ENCODE assay signal across 11 cellular contexts in the genomic region with DNA sequence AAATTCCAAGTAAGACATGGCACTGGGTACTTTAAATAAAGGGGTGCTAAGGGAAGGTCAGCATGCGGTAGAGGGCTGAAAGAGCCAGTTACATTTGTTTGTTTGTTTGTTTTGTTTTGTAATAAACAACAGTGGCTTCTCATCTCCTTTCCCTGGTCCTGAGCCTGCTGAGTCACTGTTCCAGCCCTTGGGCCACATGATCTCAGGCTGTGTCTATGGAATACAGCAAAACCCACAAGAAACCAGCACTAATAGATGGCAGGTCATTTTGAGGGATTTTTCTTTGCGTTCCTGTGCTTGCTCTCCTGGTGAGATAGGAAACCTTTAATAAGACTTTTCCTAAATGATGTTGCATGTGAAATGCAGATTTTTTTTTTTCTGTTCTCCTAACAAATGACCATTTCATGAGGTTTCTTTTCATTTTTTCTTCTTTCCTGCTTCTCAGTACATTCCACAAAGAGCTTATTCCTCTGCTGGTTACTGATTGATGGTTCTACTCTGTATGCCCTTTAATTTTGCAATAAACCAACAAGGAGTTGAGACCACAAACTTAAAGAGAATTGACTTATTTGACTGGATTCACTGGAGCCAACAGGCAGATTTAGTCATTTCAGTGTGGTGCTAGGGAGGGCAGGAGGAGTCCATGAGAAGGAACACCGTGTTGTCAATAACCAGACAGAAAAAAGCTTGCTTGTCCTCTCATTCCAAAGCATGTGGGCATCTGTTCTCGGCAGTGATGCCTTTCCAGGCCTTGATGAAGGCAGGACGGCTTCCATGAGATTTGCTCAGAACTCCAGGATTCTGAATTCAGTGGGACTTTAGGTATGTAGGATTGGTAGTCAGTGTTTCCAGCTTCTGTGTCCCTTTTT.
A peak's percentile ranks its signal among the peaks of the same experiment; 100 is the strongest.
DNase-seq lines count a peak whose midpoint lies in the region; ATAC-seq and TF ChIP-seq lines count a peak whose summit lies in the region.
"Had no signal": no experiment of that assay in that cellular context is flagged by ENCODE, and none has a peak within 500 bp of the region (broad histone marks: within the 10 kb centered on the region; RNA-seq: fewer than 3 reads in every experiment).

No MANE protein-coding gene starts in this region.

- H3K4me2 ChIP-seq in BLaER1 treated with 17β-estradiol and CSF1 and Interleukin-3, amounts not matched to agents 10 nM and 100 nM, result peak overlapping the region; percentile 84 to 95 (median 89)

- H3K4me3 ChIP-seq in BLaER1 treated with 17β-estradiol and CSF1 and Interleukin-3, amounts not matched to agents 10 nM and 100 nM, result peak overlapping the region; percentile 18 to 66 (median 56); a peak in 16 of 20 replicates
- H3K4me3 ChIP-seq in endodermal cell (ENCODE audit: low read length), result no peak overlapping the region
- H3K4me3 ChIP-seq in aorta (ENCODE audit: low read length in 2 of 2), result no peak overlapping the region
- no peak overlapping the region for H3K4me3 ChIP-seq in ascending aorta

- 89 to 100% methylated on average over 3 to 5 of the region's 5 CpGs for WGBS in endodermal cell (ENCODE audit: insufficient coverage in 1 of 2, insufficient read length in 1 of 2), 2 experiments
- WGBS in aorta, 2 donors, result 92 to 95% methylated on average over 5 of the region's 5 CpGs

- H3K36me3 Mint-ChIP-seq in IgD-negative memory B cell (no peaks in the 10 kb centered on the region), MCF 10A (ENCODE audit: insufficient read depth, unreplicated experiment) (no peaks in the 10 kb centered on the region), naive B cell (no peaks in the 10 kb centered on the region), endodermal cell (ENCODE audit: low read depth) (no peaks in the 10 kb centered on the region)

- H3K9me3 ChIP-seq in BLaER1 treated with 17β-estradiol and CSF1 and Interleukin-3, amounts not matched to agents 10 nM and 100 nM (replicated peaks in 1 of 11), result peaks cover 0 to 3% (median 0%) of the 10 kb centered on the region in 11 experiments; a peak in 1 of 22 replicates
- H3K9me3 ChIP-seq in endodermal cell (ENCODE audit: control insufficient read depth, low read length) (no peaks in the 10 kb centered on the region), aorta (ENCODE audit: control insufficient read depth, low read length) (no peaks in the 10 kb centered on the region), ascending aorta (no peaks in the 10 kb centered on the region)

- peak overlapping the region; percentile 74 to 100 (median 99); a peak in 21 of 22 replicates for H3K27ac ChIP-seq in BLaER1 treated with 17β-estradiol and CSF1 and Interleukin-3, amounts not matched to agents 10 nM and 100 nM
- H3K27ac ChIP-seq in endodermal cell (ENCODE audit: low read depth, low read length) (no peak overlapping the region), aorta (ENCODE audit: low read depth in 1 of 2, low read length in 2 of 2) (no peak overlapping the region), ascending aorta (no peak overlapping the region)

- CTCF ChIA-PET in MCF 10A (lab: Yijun Ruan, JAX), result interaction anchor here (0.7 kb wide), 1 partner anchor 24 kb away, joined by 3 read pairs; no protein-coding TSS in a partner anchor

- no peaks in the 10 kb centered on the region for H4K20me1 ChIP-seq in BLaER1 treated with 17β-estradiol and CSF1 and Interleukin-3, amounts not matched to agents 10 nM and 100 nM

- intact Hi-C loops in MCF 10A (cut with micrococcal nuclease), result no loop called here
- intact Hi-C loops in aorta (cut with DNase I), result no loop called here
- intact Hi-C loops in ascending aorta (cut with DNase I), result no loop called here

- ATAC-seq in naive B cell (ENCODE audit: low read depth in 2 of 2), result no peak
- no peak for ATAC-seq in aorta (ENCODE audit: low FRiP score)
- no peak for ATAC-seq in GM21737 (IDR thresholded peaks at IDR 0.05; ENCODE audit: unreplicated experiment)

- H3K4me1 Mint-ChIP-seq in IgD-negative memory B cell, result peaks cover 82 to 89% (median 86%) of the 10 kb centered on the region in 3 donors
- H3K4me1 Mint-ChIP-seq in MCF 10A (ENCODE audit: insufficient read depth, unreplicated experiment), result peaks cover 10% of the 10 kb centered on the region
- H3K4me1 Mint-ChIP-seq in naive B cell, result peaks cover 88 to 98% (median 97%) of the 10 kb centered on the region in 3 donors
- peaks cover 27% of the 10 kb centered on the region for H3K4me1 Mint-ChIP-seq in endodermal cell

- H3K9me3 Mint-ChIP-seq in IgD-negative memory B cell (no peaks in the 10 kb centered on the region), MCF 10A (ENCODE audit: unreplicated experiment) (no peaks in the 10 kb centered on the region), naive B cell (no peaks in the 10 kb centered on the region), endodermal cell (no peaks in the 10 kb centered on the region)

- H3K36me3 ChIP-seq in BLaER1 treated with 17β-estradiol and CSF1 and Interleukin-3, amounts not matched to agents 10 nM and 100 nM, result no peaks in the 10 kb centered on the region
- H3K36me3 ChIP-seq in endodermal cell (ENCODE audit: control insufficient read depth, insufficient read depth, low read length), result no peaks in the 10 kb centered on the region
- no peaks in the 10 kb centered on the region for H3K36me3 ChIP-seq in aorta (ENCODE audit: control insufficient read depth in 1 of 2, insufficient read depth in 2 of 2, low read length in 1 of 2)
- no peaks in the 10 kb centered on the region for H3K36me3 ChIP-seq in ascending aorta

- TF ChIP-seq CTCF in MCF 10A (IDR thresholded peaks at IDR 0.05; ENCODE audit: unreplicated experiment) (no peak), endodermal cell (conservative IDR thresholded peaks at IDR 0.05) (no peak), ascending aorta (IDR thresholded peaks at IDR 0.05) (no peak)

- H3K9ac ChIP-seq in BLaER1 treated with 17β-estradiol and CSF1 and Interleukin-3, amounts not matched to agents 10 nM and 100 nM, result peak overlapping the region; percentile 71 to 94 (median 89)
- no peak overlapping the region for H3K9ac ChIP-seq in endodermal cell (ENCODE audit: extremely low read depth, low read length, poor library complexity, severe bottlenecking)

- POLR2A ChIA-PET in MCF 10A (lab: Yijun Ruan, JAX), result interaction anchor here (1.3 kb wide), 1 partner anchor 23 kb away, joined by 6 read pairs; no protein-coding TSS in a partner anchor

- no peaks in the 10 kb centered on the region for H3K27me3 ChIP-seq in BLaER1 treated with 17β-estradiol and CSF1 and Interleukin-3, amounts not matched to agents 10 nM and 100 nM
- H3K27me3 ChIP-seq in endodermal cell (ENCODE audit: control insufficient read depth, insufficient read depth, low read length, poor library complexity, severe bottlenecking) (no peaks in the 10 kb centered on the region), aorta (ENCODE audit: control insufficient read depth in 1 of 2, insufficient read depth in 2 of 2, low read length in 1 of 2) (no peaks in the 10 kb centered on the region), ascending aorta (no peaks in the 10 kb centered on the region)

- no TSS peak for BruUV-seq in MCF 10A (replicated peaks; lab: Mats Ljungman, UMichigan)

- DNase-seq in MCF 10A (ENCODE audit: unreplicated experiment) (peak; percentile 47), naive B cell (no peak), endodermal cell (no peak), aorta (no peak), ascending aorta (ENCODE audit: low spot score in 2 of 2) (no peak)
- DNase-seq: DMS79, NCI-H1436 treated with DMSO at 0.1 percent for 48 hours, posterior cingulate gyrus had no signal

- H3K4me1 ChIP-seq in BLaER1 treated with 17β-estradiol and CSF1 and Interleukin-3, amounts not matched to agents 10 nM and 100 nM, result peaks cover 89 to 100% (median 99%) of the 10 kb centered on the region in 10 experiments
- no peaks in the 10 kb centered on the region for H3K4me1 ChIP-seq in endodermal cell (ENCODE audit: control insufficient read depth, insufficient read depth, low read length)
- H3K4me1 ChIP-seq in aorta (ENCODE audit: control insufficient read depth in 1 of 2, insufficient read depth in 2 of 2, low read length in 2 of 2), result no peaks in the 10 kb centered on the region
- peaks cover 0 to 6% of the 10 kb centered on the region in 2 donors for H3K4me1 ChIP-seq in ascending aorta

- H3K27ac Mint-ChIP-seq in IgD-negative memory B cell (peak overlapping the region; percentile 57 to 96 (median 93)), MCF 10A (ENCODE audit: low read depth, unreplicated experiment) (peak overlapping the region; percentile 59), naive B cell (peak overlapping the region; percentile 93 to 99 (median 98)), endodermal cell (no peak overlapping the region)

- no peaks in the 10 kb centered on the region for H3K27me3 Mint-ChIP-seq in IgD-negative memory B cell
- H3K27me3 Mint-ChIP-seq in MCF 10A (ENCODE audit: insufficient read depth, unreplicated experiment), result no peaks in the 10 kb centered on the region
- H3K27me3 Mint-ChIP-seq in naive B cell, result no peaks in the 10 kb centered on the region
- H3K27me3 Mint-ChIP-seq in endodermal cell (ENCODE audit: insufficient read depth), result no peaks in the 10 kb centered on the region

- H3K4me3 Mint-ChIP-seq in IgD-negative memory B cell, result peak overlapping the region; percentile 82 to 91 (median 86)
- no peak overlapping the region for H3K4me3 Mint-ChIP-seq in MCF 10A (ENCODE audit: unreplicated experiment)
- H3K4me3 Mint-ChIP-seq in naive B cell, result peak overlapping the region; percentile 78 to 94 (median 84)
- no peak overlapping the region for H3K4me3 Mint-ChIP-seq in endodermal cell

Comparison
In these comparisons a context has a peak if more than half of its experiments do, and no peak if none do; other contexts are left out.
1. H3K27ac ChIP-seq: peak in BLaER1 treated with 17β-estradiol and CSF1 and Interleukin-3, amounts not matched to agents 10 nM and 100 nM (11 of 11); none in endodermal cell (single experiment), aorta (0 of 2) and ascending aorta (0 of 2).
2. H3K4me3 ChIP-seq: peak in BLaER1 treated with 17β-estradiol and CSF1 and Interleukin-3, amounts not matched to agents 10 nM and 100 nM (10 of 10); none in endodermal cell (single experiment), aorta (0 of 2) and ascending aorta (0 of 2).
3. H3K4me3 Mint-ChIP-seq: peak in IgD-negative memory B cell (4 of 4) and naive B cell (8 of 8); none in MCF 10A (single experiment) and endodermal cell (single experiment).